Comparison of ENCODE assay signal across 22 cellular contexts in genomic region chr1:110291241-110292030, GRCh38. TPM values are rescaled to one million over a fixed set of nuclear protein-coding genes. Genes with fewer than 3 reads are reported as not detected.
DNase-seq lines count a peak whose midpoint lies in the region; ATAC-seq, FAIRE-seq and TF ChIP-seq lines count a peak whose summit lies in the region.
"Had no signal": no experiment of that assay in that cellular context is flagged by ENCODE, and none has a peak within 500 bp of the region (broad histone marks: within the 10 kb centered on the region; RNA-seq: fewer than 3 reads in every experiment).

No MANE protein-coding gene starts in this region.

- H3K27me3 Mint-ChIP-seq in HFFc6 (ENCODE audit: insufficient read depth), result peaks cover 3% of the 10 kb centered on the region
- H3K27me3 Mint-ChIP-seq: dendritic cell treated with granulocyte-macrophage colony-stimulating factor and Interleukin-4, amounts not matched to agents 40 ng/mL and 50 ng/mL, for 4 days; naive B cell; stimulated activated naive CD8-positive, alpha-beta T cell treated with anti-CD3 and anti-CD28 coated beads, Interleukin-15, Interleukin-2, amounts not matched to agents 100 ng/mL and 50 ng/mL, for 24 hours had no signal

- no peak overlapping the region for H2AK5ac ChIP-seq in trophoblast cell (ENCODE audit: low read length)

- H2AFZ ChIP-seq in K562 (ENCODE audit: low read depth, low read length), result no peak overlapping the region
- H2AFZ ChIP-seq in trophoblast cell (ENCODE audit: insufficient read depth, low read length, poor library complexity), result no peak overlapping the region

- no peak for TF ChIP-seq RAD21 in K562 (CRISPR knock-in tag; conservative IDR thresholded peaks at IDR 0.05 in 1 of 2, IDR thresholded peaks at IDR 0.05 in 1 of 2)

- no peak overlapping the region for H4K91ac ChIP-seq in trophoblast cell (ENCODE audit: low read depth, low read length)

- no peaks in the 10 kb centered on the region for H3K9me3 ChIP-seq in K562 (replicated peaks; ENCODE audit: control insufficient read depth, insufficient read depth, low read depth, low read length)
- H3K9me3 ChIP-seq in trophoblast cell (ENCODE audit: insufficient read depth, low read depth, low read length), result no peaks in the 10 kb centered on the region
- H3K9me3 ChIP-seq: breast epithelium, lower lobe of right lung, pancreas, sigmoid colon, upper lobe of left lung had no signal

- H3K79me2 ChIP-seq in K562 (ENCODE audit: control insufficient read depth, insufficient read depth, low read length) (no peaks in the 10 kb centered on the region), trophoblast cell (ENCODE audit: control insufficient read depth, insufficient read depth, low read length, poor library complexity) (no peaks in the 10 kb centered on the region)

- no peak overlapping the region for H3K4me3 Mint-ChIP-seq in HFFc6
- H3K4me3 Mint-ChIP-seq: activated CD4-positive, alpha-beta T cell treated with anti-CD3 and anti-CD28 coated beads, Interleukin-2, amount 10 ng/mL, durations not matched to agents 24 days and 14 days; dendritic cell treated with granulocyte-macrophage colony-stimulating factor and Interleukin-4, amounts not matched to agents 40 ng/mL and 50 ng/mL, for 4 days; naive B cell; stimulated activated naive CD8-positive, alpha-beta T cell treated with anti-CD3 and anti-CD28 coated beads, Interleukin-15, Interleukin-2, amounts not matched to agents 100 ng/mL and 50 ng/mL, for 24 hours had no signal

- H4K12ac ChIP-seq in trophoblast cell (ENCODE audit: low read depth, low read length), result no peak overlapping the region

- FAIRE-seq in K562 (lab: Jason Lieb, UNC), result no peak
- FAIRE-seq: pancreas had no signal

- no peak overlapping the region for H3K4me2 ChIP-seq in K562 (ENCODE audit: insufficient read depth, low read length)
- no peak overlapping the region for H3K4me2 ChIP-seq in trophoblast cell (ENCODE audit: low read length)

- H3K4me1 Mint-ChIP-seq in HFFc6 (ENCODE audit: low read depth), result peaks cover 45% of the 10 kb centered on the region
- H3K4me1 Mint-ChIP-seq: activated CD4-positive, alpha-beta T cell treated with anti-CD3 and anti-CD28 coated beads, Interleukin-2, amount 10 ng/mL, durations not matched to agents 24 days and 14 days; naive B cell had no signal

- H3K36me3 Mint-ChIP-seq in HFFc6 (ENCODE audit: low read depth), result peaks cover 4% of the 10 kb centered on the region; the same call in 1 of the 2 replicates
- H3K36me3 Mint-ChIP-seq: naive B cell had no signal

- DNase-seq in NCI-H2029 (lab: John Stamatoyannopoulos, UW) (peak; percentile 3), NCI-H2029 treated with DMSO at 0.1 percent for 48 hours (lab: John Stamatoyannopoulos, UW) (no peak), HFFc6 (no peak), K562 (ENCODE audit: extremely low read depth in 1 of 4, low spot score in 3 of 4) (no peak), trophoblast cell (peak; percentile 34 to 55), HT-29 (ENCODE audit: low spot score) (no peak)
- DNase-seq: activated CD4-positive, alpha-beta T cell treated with anti-CD3 and anti-CD28 coated beads, Interleukin-2, amount 10 ng/mL, durations not matched to agents 24 days and 14 days; C1 segment of cervical spinal cord; lower lobe of right lung; naive B cell; NCI-H1417 treated with DMSO at 0.1 percent for 48 hours; pancreas; sigmoid colon; stimulated activated CD4-positive, alpha-beta T cell treated with anti-CD3 and anti-CD28 coated beads, Interleukin-1b, Interleukin-23, amount 100 ng/mL, for 48 hours; SW 1271; upper lobe of left lung had no signal

- H3K18ac ChIP-seq in trophoblast cell (ENCODE audit: low read length), result no peak overlapping the region

- H3K27ac Mint-ChIP-seq in HFFc6, result peak overlapping the region; percentile 52; the same call in 1 of the 2 replicates
- H3K27ac Mint-ChIP-seq: activated CD4-positive, alpha-beta T cell treated with anti-CD3 and anti-CD28 coated beads, Interleukin-2, amount 10 ng/mL, durations not matched to agents 24 days and 14 days; dendritic cell treated with granulocyte-macrophage colony-stimulating factor and Interleukin-4, amounts not matched to agents 40 ng/mL and 50 ng/mL, for 4 days; stimulated activated naive CD8-positive, alpha-beta T cell treated with anti-CD3 and anti-CD28 coated beads, Interleukin-15, Interleukin-2, amounts not matched to agents 100 ng/mL and 50 ng/mL, for 24 hours had no signal

- no peak overlapping the region for H3K4me3 ChIP-seq in K562
- no peak overlapping the region for H3K4me3 ChIP-seq in trophoblast cell (ENCODE audit: low read depth, low read length)
- H3K4me3 ChIP-seq: breast epithelium, lower lobe of right lung, pancreas, sigmoid colon, upper lobe of left lung had no signal

- no peak for TF ChIP-seq CTCF in HFFc6 (IDR thresholded peaks at IDR 0.05)
- no peak for TF ChIP-seq CTCF in K562 (IDR thresholded peaks at IDR 0.05 in 2 of 3, conservative IDR thresholded peaks at IDR 0.05 in 1 of 3; ENCODE audit: insufficient read depth in 2 of 3, low read depth in 1 of 3, low read length in 3 of 3)

- peaks cover 4% of the 10 kb centered on the region; the same call in 1 of the 2 replicates for H3K9me3 Mint-ChIP-seq in HFFc6
- H3K9me3 Mint-ChIP-seq: activated CD4-positive, alpha-beta T cell treated with anti-CD3 and anti-CD28 coated beads, Interleukin-2, amount 10 ng/mL, durations not matched to agents 24 days and 14 days; dendritic cell treated with granulocyte-macrophage colony-stimulating factor and Interleukin-4, amounts not matched to agents 40 ng/mL and 50 ng/mL, for 4 days; naive B cell; stimulated activated naive CD8-positive, alpha-beta T cell treated with anti-CD3 and anti-CD28 coated beads, Interleukin-15, Interleukin-2, amounts not matched to agents 100 ng/mL and 50 ng/mL, for 24 hours had no signal

- H2BK120ac ChIP-seq in trophoblast cell (ENCODE audit: insufficient read depth, low read length, poor library complexity), result no peak overlapping the region

- CTCF ChIA-PET in K562 (lab: Yijun Ruan, JAX; ENCODE audit: low intra/inter-chr PET ratio), result no interaction called here

- H3K4me1 ChIP-seq in K562 (replicated peaks in 1 of 2; ENCODE audit: control insufficient read depth in 2 of 2, insufficient read depth in 2 of 2, low read length in 2 of 2) (no peaks in the 10 kb centered on the region), trophoblast cell (ENCODE audit: control insufficient read depth in 1 of 2, insufficient read depth in 2 of 2, low read length in 2 of 2) (no peaks in the 10 kb centered on the region)
- H3K4me1 ChIP-seq: breast epithelium, lower lobe of right lung, pancreas, sigmoid colon, upper lobe of left lung had no signal

- H3K27ac ChIP-seq in K562 (ENCODE audit: extremely low read depth, low read depth, low read length) (no peak overlapping the region), trophoblast cell (ENCODE audit: low read depth, low read length) (no peak overlapping the region)
- H3K27ac ChIP-seq: breast epithelium, lower lobe of right lung, pancreas, sigmoid colon, upper lobe of left lung had no signal

- no TSS peak for BruUV-seq in K562 (replicated peaks; lab: Mats Ljungman, UMichigan)

- no peak overlapping the region for H3K4ac ChIP-seq in trophoblast cell (ENCODE audit: low read depth, low read length)

- H3K27me3 ChIP-seq in K562 (ENCODE audit: control insufficient read depth in 2 of 2, insufficient read depth in 2 of 2, low read length in 2 of 2) (peaks cover 28 to 31% of the 10 kb centered on the region in 2 experiments), trophoblast cell (ENCODE audit: insufficient read depth, low read length) (no peaks in the 10 kb centered on the region)
- H3K27me3 ChIP-seq: breast epithelium, pancreas, sigmoid colon, upper lobe of left lung had no signal

- no peak overlapping the region for H3K9ac ChIP-seq in K562 (ENCODE audit: insufficient read depth in 1 of 2, low read depth in 2 of 2, low read length in 2 of 2)
- no peak overlapping the region for H3K9ac ChIP-seq in trophoblast cell (ENCODE audit: low read length)

- no peaks in the 10 kb centered on the region for H3K9me1 ChIP-seq in K562 (ENCODE audit: control insufficient read depth, insufficient read depth, low read length)

- WGBS in K562 (ENCODE audit: insufficient coverage, low coverage, missing lambda C conversion rate), result 0% methylated on average over 7 of the region's 7 CpGs
- no CpG with 5 or more reads among the region's 7 CpGs for whole genome bisulfite sequencing in trophoblast cell (ENCODE audit: extremely low coverage, insufficient coverage, insufficient read length)

- no peaks in the 10 kb centered on the region for H4K20me1 ChIP-seq in K562 (replicated peaks; ENCODE audit: control insufficient read depth, insufficient read depth, low read length)

- intact Hi-C loops in K562 (cut with micrococcal nuclease), result no loop called here

- no peak overlapping the region for H2BK12ac ChIP-seq in trophoblast cell (ENCODE audit: low read length)

- ATAC-seq in K562 (0 out of 3 replicates have a peak, but pooled peaks have one; percentile 30), GM19328 (IDR thresholded peaks at IDR 0.05; ENCODE audit: unreplicated experiment) (no peak), HG03196 (IDR thresholded peaks at IDR 0.05; ENCODE audit: unreplicated experiment) (no peak)
- ATAC-seq: Right ventricle myocardium inferior had no signal

- in situ Hi-C loops in K562 (cut with MboI), result no loop called here

- H4K8ac ChIP-seq in trophoblast cell (ENCODE audit: low read depth, low read length), result no peak overlapping the region

- TF ChIP-seq EP300 in K562 (IDR thresholded peaks at IDR 0.05; ENCODE audit: low read length), result no peak

- H3K14ac ChIP-seq in trophoblast cell (ENCODE audit: low read length), result no peak overlapping the region

- H3K36me3 ChIP-seq in K562 (ENCODE audit: control insufficient read depth, insufficient read depth, low read length), result no peaks in the 10 kb centered on the region
- no peaks in the 10 kb centered on the region for H3K36me3 ChIP-seq in trophoblast cell (ENCODE audit: control insufficient read depth in 1 of 2, insufficient read depth in 2 of 2, low read length in 2 of 2)
- H3K36me3 ChIP-seq: breast epithelium, lower lobe of right lung, pancreas, sigmoid colon, upper lobe of left lung had no signal

- POLR2A ChIA-PET in K562 (lab: Yijun Ruan, JAX), result interaction anchor here (0.6 to 3.6 kb wide), 8 partner anchors 9 to 95 kb away, joined by 3 to 15 read pairs (median 4); no protein-coding TSS in a partner anchor

- no peak overlapping the region for H2BK5ac ChIP-seq in trophoblast cell (ENCODE audit: low read depth, low read length, poor library complexity)

- no peak overlapping the region for H3K23ac ChIP-seq in trophoblast cell (ENCODE audit: low read length)

- no peaks in the 10 kb centered on the region for H3K79me1 ChIP-seq in trophoblast cell (ENCODE audit: low read length)

- no peak for TF ChIP-seq POLR2A in K562 (conservative IDR thresholded peaks at IDR 0.05)

RNA-seq across cellular contexts. Expression of gene RBM15, which starts 47.7 kb away (rescaled TPM):
- total RNA-seq in HFFc6 (2021; fragmentation: NEBNext Ultra II Directional; extraction: Animal tissue kit (Norgen Biotek cat#: 25700)), result 10 to 100 TPM; 16.1 to 18.2 (median 17.3) TPM
- 242 and 282 TPM in 2 replicates for total RNA-seq in K562 (2011; cell fraction: chromatin; rRNA removed; ENCODE audit: low replicate concordance)
- 217 and 228 TPM in 2 replicates for total RNA-seq in K562 (2011; cell fraction: nucleolus; rRNA removed)
- total RNA-seq in K562 (2011; cell fraction: nucleoplasm; rRNA removed), result 127 and 197 TPM in 2 replicates
- total RNA-seq in K562 (2014; rRNA removed), result 63.4 and 67.7 TPM in 2 replicates
- total RNA-seq in K562 (2014; rRNA removed; fragmentation: Illumina TruSeq; extraction: Trizol), result 43.4 and 45.3 TPM in 2 replicates
- total RNA-seq in K562 (2015; rRNA removed; fragmentation: Illumina TruSeq; extraction: Trizol), result 57.6 and 58.3 TPM in 2 replicates
- total RNA-seq in K562 (2021), result 53.4 and 56.1 TPM in 2 replicates
- polyA plus RNA-seq in K562 (2011; rRNA removed), result 28.2 and 32.1 TPM in 2 replicates
- polyA plus RNA-seq in K562 (2011; cell fraction: cytosol; rRNA removed), result 25.2 and 25.5 TPM in 2 replicates
- polyA plus RNA-seq in K562 (2011; cell fraction: nucleus; rRNA removed), result 67.3 and 94.0 TPM in 2 replicates
- polyA plus RNA-seq in K562 (2012), result 11.9 and 12.9 TPM in 2 replicates
- polyA plus RNA-seq in K562 (2014; fragmentation: Illumina TruSeq; extraction: Trizol), result 16.9 and 17.1 TPM in 2 replicates
- polyA plus RNA-seq in K562 (2014; fragmentation: Nextera tagmentation; extraction: Ambion mirVana), result 1 to 10 TPM; 2.4 to 4.7 TPM
- polyA plus RNA-seq in K562 (2014; rRNA removed), result 25.2 and 29.1 TPM in 2 replicates
- polyA minus RNA-seq in K562 (2011; rRNA and poly(A)+ RNA removed), result 164 and 169 TPM in 2 replicates
- 57.9 and 59.4 TPM in 2 replicates for polyA minus RNA-seq in K562 (2011; cell fraction: cytosol; rRNA and poly(A)+ RNA removed)
- polyA minus RNA-seq in K562 (2011; cell fraction: nucleus; rRNA and poly(A)+ RNA removed), result 287 and 388 TPM in 2 replicates
- 11.4 and 11.5 TPM in 2 replicates for polyA plus RNA-seq in trophoblast cell (2013)
- total RNA-seq in HT-29 (2014; rRNA removed; shearing (Covaris generic)), result 60.8 and 67.9 TPM in 2 replicates

Comparison
In these comparisons a context has a peak if more than half of its experiments do, and no peak if none do; other contexts are left out.
1. DNase-seq: peak in NCI-H2029 (single experiment) and trophoblast cell (2 of 2); none in NCI-H2029 treated with DMSO at 0.1 percent for 48 hours (single experiment), HFFc6 (single experiment), K562 (0 of 4) and HT-29 (single experiment).